Comparison of ENCODE assay signal across 24 cellular contexts in the genomic region with DNA sequence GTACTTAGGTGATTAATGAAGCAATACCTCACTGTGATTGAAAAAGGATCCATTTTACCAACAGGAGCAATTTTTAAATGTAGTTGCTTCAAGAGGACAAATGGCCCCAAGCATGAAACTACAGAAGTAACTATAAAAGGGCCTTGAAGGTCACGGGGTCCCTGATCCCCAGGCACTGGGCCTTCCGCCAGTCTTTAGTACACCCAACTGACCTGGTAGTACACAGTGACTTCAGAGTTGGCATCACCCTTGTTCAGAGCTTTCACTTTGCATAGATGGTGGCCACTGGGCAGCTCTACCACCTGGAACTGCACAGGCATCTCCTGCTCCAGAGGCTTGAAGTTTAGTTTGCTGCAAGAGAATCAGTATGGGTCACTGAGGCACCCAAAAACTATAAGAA.
DNase-seq lines count a peak whose midpoint lies in the region; ATAC-seq, FAIRE-seq and TF ChIP-seq lines count a peak whose summit lies in the region.
"Had no signal": no experiment of that assay in that cellular context is flagged by ENCODE, and none has a peak within 500 bp of the region (broad histone marks: within the 10 kb centered on the region; RNA-seq: fewer than 3 reads in every experiment).

No MANE protein-coding gene starts in this region.

- H3K27ac ChIP-seq in CD4-positive, alpha-beta T cell (ENCODE audit: low read depth, low read length): no peak overlapping the region
- H3K27ac ChIP-seq in K562 (ENCODE audit: extremely low read depth, low read depth, low read length): no peak overlapping the region
- H3K27ac ChIP-seq: neutrophil, psoas muscle had no signal

- POLR2A ChIA-PET in activated CD4-positive, alpha-beta T cell treated with anti-CD3 and anti-CD28 coated beads, Interleukin-2, amount 10 ng/mL, durations not matched to agents 7 days and 5 days (lab: Charles Lee): no interaction called here
- POLR2A ChIA-PET in CD4-positive, alpha-beta T cell (lab: Charles Lee): no interaction called here
- POLR2A ChIA-PET in K562 (lab: Yijun Ruan, JAX): interaction anchor here (0.7 to 1.2 kb wide), 2 partner anchors 9 to 11 kb away, joined by 3 to 5 read pairs; no protein-coding TSS in a partner anchor
- POLR2A ChIA-PET in naive thymus-derived CD8-positive, alpha-beta T cell (lab: Charles Lee): interaction anchor here (0.7 kb wide), 1 partner anchor 9 kb away, joined by 5 read pairs; no protein-coding TSS in a partner anchor

- H3K36me3 Mint-ChIP-seq in activated CD4-positive, alpha-beta T cell treated with anti-CD3 and anti-CD28 coated beads, Interleukin-2, amount 10 ng/mL, durations not matched to agents 7 days and 5 days (ENCODE audit: low read depth): peaks cover 51% of the 10 kb centered on the region
- peaks cover 68% of the 10 kb centered on the region for H3K36me3 Mint-ChIP-seq in activated CD4-positive, alpha-beta T cell treated with anti-CD3 and anti-CD28 coated beads, Interleukin-2, amount 10 ng/mL, durations not matched to agents 24 days and 14 days (ENCODE audit: low read depth)
- peaks cover 88% of the 10 kb centered on the region for H3K36me3 Mint-ChIP-seq in CD4-positive, alpha-beta T cell (ENCODE audit: low read depth)
- peaks cover 4 to 87% (median 25%) of the 10 kb centered on the region in 3 donors for H3K36me3 Mint-ChIP-seq in naive thymus-derived CD8-positive, alpha-beta T cell

- H2AFZ ChIP-seq in K562 (ENCODE audit: low read depth, low read length): no peak overlapping the region

- no peaks in the 10 kb centered on the region for H3K27me3 Mint-ChIP-seq in activated CD4-positive, alpha-beta T cell treated with anti-CD3 and anti-CD28 coated beads, Interleukin-2, amount 10 ng/mL, durations not matched to agents 7 days and 5 days
- no peaks in the 10 kb centered on the region for H3K27me3 Mint-ChIP-seq in activated CD4-positive, alpha-beta T cell treated with anti-CD3 and anti-CD28 coated beads, Interleukin-2, amount 10 ng/mL, durations not matched to agents 24 days and 14 days
- H3K27me3 Mint-ChIP-seq in CD4-positive, alpha-beta T cell: no peaks in the 10 kb centered on the region
- H3K27me3 Mint-ChIP-seq in naive thymus-derived CD8-positive, alpha-beta T cell: no peaks in the 10 kb centered on the region
- H3K27me3 Mint-ChIP-seq: stimulated activated naive CD8-positive, alpha-beta T cell treated with anti-CD3 and anti-CD28 coated beads, Interleukin-15, amount 100 ng/mL, for 72 hours had no signal

- TF ChIP-seq RAD21 in K562 (CRISPR knock-in tag; conservative IDR thresholded peaks at IDR 0.05 in 1 of 2, IDR thresholded peaks at IDR 0.05 in 1 of 2): no peak

- no peak for TF ChIP-seq EP300 in K562 (IDR thresholded peaks at IDR 0.05; ENCODE audit: low read length)

- in situ Hi-C loops in K562 (cut with MboI): no loop called here

- H3K4me3 Mint-ChIP-seq in activated CD4-positive, alpha-beta T cell treated with anti-CD3 and anti-CD28 coated beads, Interleukin-2, amount 10 ng/mL, durations not matched to agents 7 days and 5 days: no peak overlapping the region
- no peak overlapping the region for H3K4me3 Mint-ChIP-seq in activated CD4-positive, alpha-beta T cell treated with anti-CD3 and anti-CD28 coated beads, Interleukin-2, amount 10 ng/mL, durations not matched to agents 24 days and 14 days
- H3K4me3 Mint-ChIP-seq in CD4-positive, alpha-beta T cell: no peak overlapping the region
- no peak overlapping the region for H3K4me3 Mint-ChIP-seq in naive thymus-derived CD8-positive, alpha-beta T cell
- H3K4me3 Mint-ChIP-seq: stimulated activated naive CD8-positive, alpha-beta T cell treated with anti-CD3 and anti-CD28 coated beads, Interleukin-15, amount 100 ng/mL, for 72 hours had no signal

- 100% methylated on average over 2 of the region's 2 CpGs for WGBS in K562 (ENCODE audit: insufficient coverage, low coverage, missing lambda C conversion rate)

- FAIRE-seq in K562 (lab: Jason Lieb, UNC): no peak
- FAIRE-seq: kidney had no signal

- no peak overlapping the region for H3K4me3 ChIP-seq in K562
- H3K4me3 ChIP-seq: heart left ventricle, Peyer's patch, psoas muscle had no signal

- BruUV-seq in K562 (replicated peaks; lab: Mats Ljungman, UMichigan): no TSS peak

- TF ChIP-seq POLR2A in K562 (conservative IDR thresholded peaks at IDR 0.05): no peak

- H3K4me1 ChIP-seq in K562 (replicated peaks in 1 of 2; ENCODE audit: control insufficient read depth in 2 of 2, insufficient read depth in 2 of 2, low read length in 2 of 2): no peaks in the 10 kb centered on the region
- H3K4me1 ChIP-seq: Peyer's patch, psoas muscle had no signal

- H3K9me1 ChIP-seq in K562 (ENCODE audit: control insufficient read depth, insufficient read depth, low read length): no peaks in the 10 kb centered on the region

- H4K20me1 ChIP-seq in K562 (replicated peaks; ENCODE audit: control insufficient read depth, insufficient read depth, low read length): no peaks in the 10 kb centered on the region

- peaks cover 16% of the 10 kb centered on the region for H3K4me1 Mint-ChIP-seq in activated CD4-positive, alpha-beta T cell treated with anti-CD3 and anti-CD28 coated beads, Interleukin-2, amount 10 ng/mL, durations not matched to agents 7 days and 5 days
- H3K4me1 Mint-ChIP-seq in activated CD4-positive, alpha-beta T cell treated with anti-CD3 and anti-CD28 coated beads, Interleukin-2, amount 10 ng/mL, durations not matched to agents 24 days and 14 days: peaks cover 15% of the 10 kb centered on the region
- no peaks in the 10 kb centered on the region for H3K4me1 Mint-ChIP-seq in CD4-positive, alpha-beta T cell (ENCODE audit: low read depth)
- peaks cover 1 to 8% (median 2%) of the 10 kb centered on the region in 4 donors for H3K4me1 Mint-ChIP-seq in naive thymus-derived CD8-positive, alpha-beta T cell

- no peak for ATAC-seq in CD4-positive, alpha-beta T cell (ENCODE audit: poor library complexity)
- ATAC-seq in K562 (no peak), GM19452 (IDR thresholded peaks at IDR 0.05; ENCODE audit: unreplicated experiment) (no peak), HG03439 (IDR thresholded peaks at IDR 0.05; ENCODE audit: unreplicated experiment) (no peak)
- no peak for ATAC-seq in naive thymus-derived CD8-positive, alpha-beta T cell
- ATAC-seq: esophagus mucosa; heart left ventricle; stimulated activated naive CD8-positive, alpha-beta T cell treated with anti-CD3 and anti-CD28 coated beads, Interleukin-15, amount 100 ng/mL, for 72 hours had no signal

- H3K4me2 ChIP-seq in K562 (ENCODE audit: insufficient read depth, low read length): no peak overlapping the region

- DNase-seq in activated CD4-positive, alpha-beta T cell treated with anti-CD3 and anti-CD28 coated beads, Interleukin-2, amount 10 ng/mL, durations not matched to agents 7 days and 5 days: no peak
- DNase-seq in activated CD4-positive, alpha-beta T cell treated with anti-CD3 and anti-CD28 coated beads, Interleukin-2, amount 10 ng/mL, durations not matched to agents 24 days and 14 days: no peak
- no peak for DNase-seq in CD4-positive, alpha-beta T cell
- DNase-seq in K562 (ENCODE audit: extremely low read depth in 1 of 4, low spot score in 3 of 4) (no peak), NCI-H1105 treated with DMSO at 0.1 percent for 48 hours (lab: John Stamatoyannopoulos, UW) (no peak)
- no peak for DNase-seq in naive thymus-derived CD8-positive, alpha-beta T cell
- DNase-seq: 8988T; activated CD4-positive, CD25-positive, alpha-beta regulatory T cell; activated naive CD4-positive, alpha-beta T cell treated with Interleukin-2 at 50 U/mL for 16 hours; cortex of kidney; foreskin fibroblast; H7; heart left ventricle; kidney; mammary epithelial cell; NCI-H2029; NCI-H526 treated with DMSO at 0.1 percent for 48 hours; Peyer's patch; psoas muscle; stimulated activated naive CD8-positive, alpha-beta T cell treated with anti-CD3 and anti-CD28 coated beads, Interleukin-15, amount 100 ng/mL, for 72 hours had no signal

- H3K9me3 ChIP-seq in CD4-positive, alpha-beta T cell (ENCODE audit: control insufficient read depth, low read length): no peaks in the 10 kb centered on the region
- no peaks in the 10 kb centered on the region for H3K9me3 ChIP-seq in K562 (replicated peaks; ENCODE audit: control insufficient read depth, insufficient read depth, low read depth, low read length)
- H3K9me3 ChIP-seq: heart left ventricle, neutrophil, Peyer's patch, psoas muscle had no signal

- TF ChIP-seq CTCF in CD4-positive, alpha-beta T cell (IDR thresholded peaks at IDR 0.05): no peak
- no peak for TF ChIP-seq CTCF in K562 (IDR thresholded peaks at IDR 0.05 in 2 of 3, conservative IDR thresholded peaks at IDR 0.05 in 1 of 3; ENCODE audit: insufficient read depth in 2 of 3, low read depth in 1 of 3, low read length in 3 of 3)

- H3K9me3 Mint-ChIP-seq in activated CD4-positive, alpha-beta T cell treated with anti-CD3 and anti-CD28 coated beads, Interleukin-2, amount 10 ng/mL, durations not matched to agents 7 days and 5 days: no peaks in the 10 kb centered on the region
- no peaks in the 10 kb centered on the region for H3K9me3 Mint-ChIP-seq in activated CD4-positive, alpha-beta T cell treated with anti-CD3 and anti-CD28 coated beads, Interleukin-2, amount 10 ng/mL, durations not matched to agents 24 days and 14 days
- no peaks in the 10 kb centered on the region for H3K9me3 Mint-ChIP-seq in CD4-positive, alpha-beta T cell
- H3K9me3 Mint-ChIP-seq in naive thymus-derived CD8-positive, alpha-beta T cell: no peaks in the 10 kb centered on the region
- H3K9me3 Mint-ChIP-seq: stimulated activated naive CD8-positive, alpha-beta T cell treated with anti-CD3 and anti-CD28 coated beads, Interleukin-15, amount 100 ng/mL, for 72 hours had no signal

- CTCF ChIA-PET in activated CD4-positive, alpha-beta T cell treated with anti-CD3 and anti-CD28 coated beads, Interleukin-2, amount 10 ng/mL, durations not matched to agents 7 days and 5 days (lab: Charles Lee): no interaction called here
- CTCF ChIA-PET in CD4-positive, alpha-beta T cell (lab: Charles Lee): no interaction called here
- CTCF ChIA-PET in K562 (lab: Yijun Ruan, JAX; ENCODE audit: low intra/inter-chr PET ratio): no interaction called here

- H3K9ac ChIP-seq in K562 (ENCODE audit: insufficient read depth in 1 of 2, low read depth in 2 of 2, low read length in 2 of 2): no peak overlapping the region

- peaks cover 89% of the 10 kb centered on the region for H3K36me3 ChIP-seq in K562 (ENCODE audit: control insufficient read depth, insufficient read depth, low read length)

- intact Hi-C loops in activated CD4-positive, alpha-beta T cell treated with anti-CD3 and anti-CD28 coated beads, Interleukin-2, amount 10 ng/mL, durations not matched to agents 24 days and 14 days (cut with micrococcal nuclease): no loop called here
- intact Hi-C loops in CD4-positive, alpha-beta T cell (cut with DNase I, micrococcal nuclease): no loop called here
- intact Hi-C loops in K562 (cut with micrococcal nuclease): loop anchor here (10.0 kb wide), 1 partner anchor 211 kb away; no protein-coding TSS in a partner anchor

- H3K27me3 ChIP-seq in CD4-positive, alpha-beta T cell (ENCODE audit: control insufficient read depth, insufficient read depth, low read length): no peaks in the 10 kb centered on the region
- no peaks in the 10 kb centered on the region for H3K27me3 ChIP-seq in K562 (ENCODE audit: control insufficient read depth in 2 of 2, insufficient read depth in 2 of 2, low read length in 2 of 2)
- H3K27me3 ChIP-seq: heart left ventricle, neutrophil, Peyer's patch had no signal

- H3K79me2 ChIP-seq in K562 (ENCODE audit: control insufficient read depth, insufficient read depth, low read length): no peaks in the 10 kb centered on the region

- peak overlapping the region; percentile 43 for H3K27ac Mint-ChIP-seq in activated CD4-positive, alpha-beta T cell treated with anti-CD3 and anti-CD28 coated beads, Interleukin-2, amount 10 ng/mL, durations not matched to agents 7 days and 5 days
- no peak overlapping the region for H3K27ac Mint-ChIP-seq in activated CD4-positive, alpha-beta T cell treated with anti-CD3 and anti-CD28 coated beads, Interleukin-2, amount 10 ng/mL, durations not matched to agents 24 days and 14 days
- peak overlapping the region; percentile 22 for H3K27ac Mint-ChIP-seq in CD4-positive, alpha-beta T cell
- peak overlapping the region in 9 of 10 donors; percentile 4 to 75 (median 41) for H3K27ac Mint-ChIP-seq in naive thymus-derived CD8-positive, alpha-beta T cell

Comparison
In these comparisons a context has a peak if more than half of its experiments do, and no peak if none do; other contexts are left out.
1. POLR2A ChIA-PET loops: an anchor here in K562 (0.7 to 1.2 kb wide) and naive thymus-derived CD8-positive, alpha-beta T cell (0.7 kb wide); none called in activated CD4-positive, alpha-beta T cell treated with anti-CD3 and anti-CD28 coated beads, Interleukin-2, amount 10 ng/mL, durations not matched to agents 7 days and 5 days and CD4-positive, alpha-beta T cell.